In the genomic region with DNA sequence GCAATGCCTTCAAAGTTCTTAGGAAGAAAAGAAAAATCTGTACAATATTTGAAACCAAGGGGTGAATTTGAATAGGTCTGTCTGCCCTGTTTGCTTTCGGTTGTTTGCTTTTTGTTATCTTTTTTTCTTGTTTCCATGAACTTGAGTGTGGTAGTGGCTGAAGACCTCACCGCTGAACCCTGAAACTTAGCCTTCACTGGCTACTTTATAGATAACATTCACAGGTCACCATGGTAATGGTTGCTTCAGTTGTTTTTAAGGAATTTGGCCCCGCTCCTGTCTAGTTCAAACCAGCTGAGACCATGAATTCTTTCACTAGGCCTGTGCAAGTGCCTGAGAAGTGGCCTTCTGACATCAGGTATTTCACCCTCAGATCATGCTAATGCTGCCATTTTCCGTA, we compare ENCODE assay signal across 1 cellular context.
TF ChIP-seq lines count a peak whose summit lies in the region.

No MANE protein-coding gene starts in this region.

TF ChIP-seq in HepG2, 621 proteins besides CTCF, POLR2A, EP300 and RAD21 (continued from another document and continues in another):
- TF ChIP-seq SNAPC4 (CRISPR knock-in tag; IDR thresholded peaks at IDR 0.05), result no peak
- TF ChIP-seq TBP (CRISPR knock-in tag; IDR thresholded peaks at IDR 0.05), result no peak
- TF ChIP-seq ZMAT3 (CRISPR knock-in tag; conservative IDR thresholded peaks at IDR 0.05), result no peak
- TF ChIP-seq ISL2 (CRISPR knock-in tag; IDR thresholded peaks at IDR 0.05), result peak; percentile 69
- TF ChIP-seq ZSCAN20 (CRISPR knock-in tag; IDR thresholded peaks at IDR 0.05; ENCODE audit: borderline replicate concordance), result no peak
- TF ChIP-seq, protein P1, sequence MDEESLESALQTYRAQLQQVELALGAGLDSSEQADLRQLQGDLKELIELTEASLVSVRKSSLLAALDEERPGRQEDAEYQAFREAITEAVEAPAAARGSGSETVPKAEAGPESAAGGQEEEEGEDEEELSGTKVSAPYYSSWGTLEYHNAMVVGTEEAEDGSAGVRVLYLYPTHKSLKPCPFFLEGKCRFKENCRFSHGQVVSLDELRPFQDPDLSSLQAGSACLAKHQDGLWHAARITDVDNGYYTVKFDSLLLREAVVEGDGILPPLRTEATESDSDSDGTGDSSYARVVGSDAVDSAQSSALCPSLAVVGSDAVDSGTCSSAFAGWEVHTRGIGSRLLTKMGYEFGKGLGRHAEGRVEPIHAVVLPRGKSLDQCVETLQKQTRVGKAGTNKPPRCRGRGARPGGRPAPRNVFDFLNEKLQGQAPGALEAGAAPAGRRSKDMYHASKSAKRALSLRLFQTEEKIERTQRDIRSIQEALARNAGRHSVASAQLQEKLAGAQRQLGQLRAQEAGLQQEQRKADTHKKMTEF (CRISPR knock-in tag; IDR thresholded peaks at IDR 0.05), result peak; percentile 37; the same call in 1 of the 2 replicates
- no peak for TF ChIP-seq SOX6 (IDR thresholded peaks at IDR 0.05)
- peak; percentile 89 for TF ChIP-seq SOX6 (CRISPR knock-in tag; IDR thresholded peaks at IDR 0.05)
- no peak for TF ChIP-seq ZNF317 (CRISPR knock-in tag; IDR thresholded peaks at IDR 0.05)
- TF ChIP-seq NFE2 (CRISPR knock-in tag; IDR thresholded peaks at IDR 0.05), result no peak
- peak; percentile 79 for TF ChIP-seq CREM (IDR thresholded peaks at IDR 0.05)
- TF ChIP-seq CREM (CRISPR knock-in tag; IDR thresholded peaks at IDR 0.05), result no peak
- TF ChIP-seq POLR2AphosphoS2 (IDR thresholded peaks at IDR 0.05; ENCODE audit: low read depth, low read length), result no peak
- TF ChIP-seq RAD51 (IDR thresholded peaks at IDR 0.05; ENCODE audit: borderline replicate concordance), result no peak
- TF ChIP-seq YEATS2 (CRISPR knock-in tag; IDR thresholded peaks at IDR 0.05; ENCODE audit: borderline replicate concordance), result no peak
- TF ChIP-seq ZNF512B (CRISPR knock-in tag; IDR thresholded peaks at IDR 0.05; ENCODE audit: borderline replicate concordance), result no peak
- TF ChIP-seq ZKSCAN1 (IDR thresholded peaks at IDR 0.05; ENCODE audit: low read length), result no peak
- no peak for TF ChIP-seq ZNF576 (CRISPR knock-in tag; IDR thresholded peaks at IDR 0.05)
- no peak for TF ChIP-seq HOXD1 (CRISPR knock-in tag; IDR thresholded peaks at IDR 0.05)
- TF ChIP-seq SETDB1 (CRISPR knock-in tag; IDR thresholded peaks at IDR 0.05; ENCODE audit: borderline replicate concordance), result no peak
- TF ChIP-seq ZNF616 (CRISPR knock-in tag; IDR thresholded peaks at IDR 0.05; ENCODE audit: low read depth), result no peak
- TF ChIP-seq ZBTB4 (CRISPR knock-in tag; IDR thresholded peaks at IDR 0.05; ENCODE audit: borderline replicate concordance), result no peak
- TF ChIP-seq E2F1 (CRISPR knock-in tag; IDR thresholded peaks at IDR 0.05), result no peak
- no peak for TF ChIP-seq ZNF33B (CRISPR knock-in tag; IDR thresholded peaks at IDR 0.05)
- TF ChIP-seq GLI4 (CRISPR knock-in tag; IDR thresholded peaks at IDR 0.05; ENCODE audit: borderline replicate concordance), result no peak
- no peak for TF ChIP-seq YEATS4 (CRISPR knock-in tag; IDR thresholded peaks at IDR 0.05; ENCODE audit: borderline replicate concordance)
- TF ChIP-seq MATR3 (CRISPR knock-in tag; IDR thresholded peaks at IDR 0.05), result no peak
- TF ChIP-seq ZNF558 (CRISPR knock-in tag; IDR thresholded peaks at IDR 0.05; ENCODE audit: borderline replicate concordance), result no peak
- TF ChIP-seq MBNL3 (CRISPR knock-in tag; conservative IDR thresholded peaks at IDR 0.05), result no peak
- TF ChIP-seq, protein P2, sequence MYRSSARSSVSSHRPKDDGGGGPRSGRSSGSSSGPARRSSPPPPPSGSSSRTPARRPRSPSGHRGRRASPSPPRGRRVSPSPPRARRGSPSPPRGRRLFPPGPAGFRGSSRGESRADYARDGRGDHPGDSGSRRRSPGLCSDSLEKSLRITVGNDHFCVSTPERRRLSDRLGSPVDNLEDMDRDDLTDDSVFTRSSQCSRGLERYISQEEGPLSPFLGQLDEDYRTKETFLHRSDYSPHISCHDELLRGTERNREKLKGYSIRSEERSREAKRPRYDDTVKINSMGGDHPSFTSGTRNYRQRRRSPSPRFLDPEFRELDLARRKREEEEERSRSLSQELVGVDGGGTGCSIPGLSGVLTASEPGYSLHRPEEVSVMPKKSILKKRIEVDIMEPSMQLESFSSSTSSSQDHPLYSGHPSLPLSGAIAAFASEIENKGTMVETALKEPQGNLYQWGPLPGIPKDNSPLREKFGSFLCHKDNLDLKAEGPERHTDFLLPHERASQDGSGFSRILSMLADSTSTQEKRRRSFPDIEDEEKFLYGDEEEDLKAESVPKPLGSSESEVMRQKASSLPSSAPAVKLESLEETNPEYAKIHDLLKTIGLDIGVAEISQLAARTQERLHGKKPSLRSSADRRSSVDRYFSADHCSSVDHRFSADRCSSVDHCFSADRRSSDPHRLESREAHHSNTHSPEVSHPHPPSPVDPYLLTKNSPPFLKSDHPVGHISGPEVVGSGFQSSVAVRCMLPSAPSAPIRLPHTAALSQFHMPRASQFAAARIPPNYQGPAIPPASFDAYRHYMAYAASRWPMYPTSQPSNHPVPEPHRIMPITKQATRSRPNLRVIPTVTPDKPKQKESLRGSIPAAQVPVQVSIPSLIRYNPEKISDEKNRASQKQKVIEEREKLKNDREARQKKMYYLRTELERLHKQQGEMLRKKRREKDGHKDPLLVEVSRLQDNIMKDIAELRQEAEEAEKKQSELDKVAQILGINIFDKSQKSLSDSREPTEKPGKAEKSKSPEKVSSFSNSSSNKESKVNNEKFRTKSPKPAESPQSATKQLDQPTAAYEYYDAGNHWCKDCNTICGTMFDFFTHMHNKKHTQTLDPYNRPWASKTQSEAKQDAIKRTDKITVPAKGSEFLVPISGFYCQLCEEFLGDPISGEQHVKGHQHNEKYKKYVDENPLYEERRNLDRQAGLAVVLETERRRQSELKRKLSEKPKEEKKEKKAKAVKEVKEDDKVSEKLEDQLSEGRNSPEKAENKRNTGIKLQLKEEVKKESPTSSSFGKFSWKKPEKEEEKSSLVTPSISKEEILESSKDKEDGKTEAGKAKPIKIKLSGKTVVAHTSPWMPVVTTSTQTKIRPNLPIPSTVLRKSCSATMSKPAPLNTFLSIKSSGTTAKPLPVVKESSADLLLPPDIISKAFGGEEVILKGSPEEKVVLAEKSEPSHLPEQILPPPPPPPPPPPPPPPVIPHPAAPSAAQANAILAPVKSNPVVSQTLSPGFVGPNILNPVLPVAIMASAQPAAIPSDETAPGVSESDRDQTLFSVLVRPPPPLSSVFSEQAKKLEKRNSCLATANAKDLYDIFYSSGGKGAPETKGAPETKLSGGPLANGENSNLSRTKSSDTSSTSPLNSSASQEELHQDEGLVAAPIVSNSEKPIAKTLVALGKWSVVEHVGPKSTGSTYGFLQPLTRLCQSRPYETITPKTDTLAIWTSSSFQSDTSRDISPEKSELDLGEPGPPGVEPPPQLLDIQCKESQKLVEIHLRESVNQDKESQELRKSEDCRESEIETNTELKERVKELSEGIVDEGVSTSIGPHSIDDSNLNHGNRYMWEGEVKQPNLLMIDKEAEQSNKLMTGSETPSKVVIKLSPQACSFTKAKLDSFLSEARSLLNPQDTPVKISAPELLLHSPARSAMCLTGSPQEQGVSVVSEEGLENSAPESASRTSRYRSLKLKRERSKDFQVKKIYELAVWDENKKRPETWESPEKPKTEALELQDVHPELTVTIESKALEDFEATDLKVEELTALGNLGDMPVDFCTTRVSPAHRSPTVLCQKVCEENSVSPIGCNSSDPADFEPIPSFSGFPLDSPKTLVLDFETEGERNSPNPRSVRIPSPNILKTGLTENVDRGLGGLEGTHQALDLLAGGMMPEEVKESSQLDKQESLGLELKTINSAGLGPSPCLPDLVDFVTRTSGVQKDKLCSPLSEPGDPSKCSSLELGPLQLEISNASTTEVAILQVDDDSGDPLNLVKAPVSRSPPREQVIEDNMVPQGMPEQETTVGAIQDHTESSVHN (CRISPR knock-in tag; IDR thresholded peaks at IDR 0.05), result no peak
- peak; percentile 56; the same call in 1 of the 2 replicates for TF ChIP-seq THRA (CRISPR knock-in tag; IDR thresholded peaks at IDR 0.05; ENCODE audit: borderline replicate concordance)
- TF ChIP-seq KLF11 (CRISPR knock-in tag; IDR thresholded peaks at IDR 0.05), result no peak
